In the genomic region with DNA sequence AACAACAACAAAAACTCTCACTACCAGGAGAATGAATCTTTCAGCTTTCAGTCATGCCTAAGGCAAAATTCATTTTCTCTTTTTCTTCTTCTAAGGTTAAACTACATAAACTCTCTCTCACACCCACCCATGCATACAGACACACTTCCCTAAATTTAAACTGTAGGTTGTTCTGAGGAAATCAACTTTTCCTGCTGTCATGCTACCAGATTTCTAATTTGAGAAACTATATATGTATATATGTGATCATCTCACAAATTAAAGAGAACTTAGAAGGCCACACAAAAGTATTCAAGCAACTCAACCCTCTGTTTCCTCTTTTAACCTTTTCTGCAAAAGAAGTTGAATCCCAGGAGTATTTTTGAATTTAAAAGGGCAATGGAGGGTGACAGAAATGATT, we compare ENCODE assay signal across 18 cellular contexts.
DNase-seq lines count a peak whose midpoint lies in the region; ATAC-seq and TF ChIP-seq lines count a peak whose summit lies in the region.
"Had no signal": no experiment of that assay in that cellular context is flagged by ENCODE, and none has a peak within 500 bp of the region (broad histone marks: within the 10 kb centered on the region; RNA-seq: fewer than 3 reads in every experiment).

No MANE protein-coding gene starts in this region.

- no peaks in the 10 kb centered on the region for H3K36me3 ChIP-seq in upper lobe of right lung
- H3K36me3 ChIP-seq in effector memory CD4-positive, alpha-beta T cell (ENCODE audit: control insufficient read depth, insufficient read depth, low read length): no peaks in the 10 kb centered on the region

- CTCF ChIA-PET in activated B cell treated with CpG ODN at 0.5 μM for 24 hours (lab: Charles Lee): no interaction called here

- H3K27ac Mint-ChIP-seq in stimulated activated naive CD8-positive, alpha-beta T cell treated with anti-CD3 and anti-CD28 coated beads, Interleukin-15, Interleukin-2, amounts not matched to agents 100 ng/mL and 50 ng/mL, for 24 hours: peak overlapping the region; percentile 52
- H3K27ac Mint-ChIP-seq in activated B cell treated with CpG ODN at 0.5 μM for 24 hours: peak overlapping the region; percentile 79

- peak overlapping the region; percentile 15 for H3K4me3 Mint-ChIP-seq in stimulated activated naive CD8-positive, alpha-beta T cell treated with anti-CD3 and anti-CD28 coated beads, Interleukin-15, Interleukin-2, amounts not matched to agents 100 ng/mL and 50 ng/mL, for 24 hours
- peak overlapping the region; percentile 60 for H3K4me3 Mint-ChIP-seq in activated B cell treated with CpG ODN at 0.5 μM for 24 hours

- no peaks in the 10 kb centered on the region for H3K27me3 Mint-ChIP-seq in stimulated activated naive CD8-positive, alpha-beta T cell treated with anti-CD3 and anti-CD28 coated beads, Interleukin-15, Interleukin-2, amounts not matched to agents 100 ng/mL and 50 ng/mL, for 24 hours
- H3K27me3 Mint-ChIP-seq in activated B cell treated with CpG ODN at 0.5 μM for 24 hours: no peaks in the 10 kb centered on the region

- TF ChIP-seq CTCF in activated B cell treated with CpG ODN at 0.5 μM for 24 hours (IDR thresholded peaks at IDR 0.05) (no peak), upper lobe of right lung (IDR thresholded peaks at IDR 0.05) (no peak)

- no peaks in the 10 kb centered on the region for H3K4me1 ChIP-seq in upper lobe of right lung
- no peaks in the 10 kb centered on the region for H3K4me1 ChIP-seq in effector memory CD4-positive, alpha-beta T cell (ENCODE audit: control insufficient read depth, insufficient read depth, low read length, poor library complexity, severe bottlenecking)

- no peaks in the 10 kb centered on the region for H3K27me3 ChIP-seq in upper lobe of right lung
- no peaks in the 10 kb centered on the region for H3K27me3 ChIP-seq in effector memory CD4-positive, alpha-beta T cell (replicated peaks; ENCODE audit: control insufficient read depth, insufficient read depth, low read length, poor library complexity, severe bottlenecking)

- no peak for ATAC-seq in stimulated activated naive CD8-positive, alpha-beta T cell treated with anti-CD3 and anti-CD28 coated beads, Interleukin-15, Interleukin-2, amounts not matched to agents 100 U/mL and 50 U/mL, for 24 hours
- peak; percentile 80 for ATAC-seq in activated B cell treated with CpG ODN at 0.5 μM for 24 hours (ENCODE audit: low read depth)
- peak; percentile 21 for ATAC-seq in upper lobe of right lung
- no peak for ATAC-seq in HG03342 (IDR thresholded peaks at IDR 0.05; ENCODE audit: unreplicated experiment)

- no peaks in the 10 kb centered on the region for H3K9me3 ChIP-seq in upper lobe of right lung
- H3K9me3 ChIP-seq in effector memory CD4-positive, alpha-beta T cell (ENCODE audit: control insufficient read depth, low read length): no peaks in the 10 kb centered on the region

- intact Hi-C loops in activated B cell treated with CpG ODN at 0.5 μM for 24 hours (cut with micrococcal nuclease) (loop anchor here (1.0 to 5.0 kb wide), 7 partner anchors 11 to 723 kb away; no protein-coding TSS in a partner anchor), upper lobe of right lung (cut with DNase I) (no loop called here)

- peaks cover 6% of the 10 kb centered on the region for H3K4me1 Mint-ChIP-seq in stimulated activated naive CD8-positive, alpha-beta T cell treated with anti-CD3 and anti-CD28 coated beads, Interleukin-15, Interleukin-2, amounts not matched to agents 100 ng/mL and 50 ng/mL, for 24 hours (ENCODE audit: low read depth)
- peaks cover 81% of the 10 kb centered on the region for H3K4me1 Mint-ChIP-seq in activated B cell treated with CpG ODN at 0.5 μM for 24 hours

- H3K9me3 Mint-ChIP-seq in stimulated activated naive CD8-positive, alpha-beta T cell treated with anti-CD3 and anti-CD28 coated beads, Interleukin-15, Interleukin-2, amounts not matched to agents 100 ng/mL and 50 ng/mL, for 24 hours: no peaks in the 10 kb centered on the region
- H3K9me3 Mint-ChIP-seq in activated B cell treated with CpG ODN at 0.5 μM for 24 hours: peaks cover 2% of the 10 kb centered on the region

- H3K27ac ChIP-seq in upper lobe of right lung: no peak overlapping the region
- H3K27ac ChIP-seq in effector memory CD4-positive, alpha-beta T cell (ENCODE audit: insufficient read depth, low read length, poor library complexity, severe bottlenecking): no peak overlapping the region
- H3K27ac ChIP-seq: C4-2B had no signal

- no peaks in the 10 kb centered on the region for H3K36me3 Mint-ChIP-seq in stimulated activated naive CD8-positive, alpha-beta T cell treated with anti-CD3 and anti-CD28 coated beads, Interleukin-15, Interleukin-2, amounts not matched to agents 100 ng/mL and 50 ng/mL, for 24 hours (ENCODE audit: low read depth)
- peaks cover 10% of the 10 kb centered on the region for H3K36me3 Mint-ChIP-seq in activated B cell treated with CpG ODN at 0.5 μM for 24 hours (ENCODE audit: low read depth)

- POLR2A ChIA-PET in activated B cell treated with CpG ODN at 0.5 μM for 24 hours (lab: Charles Lee): interaction anchor here (0.5 to 1.2 kb wide), 5 partner anchors 10 to 232 kb away, joined by 3 to 4 read pairs (median 3); no protein-coding TSS in a partner anchor

- no peak overlapping the region for H3K4me3 ChIP-seq in upper lobe of right lung
- H3K4me3 ChIP-seq in effector memory CD4-positive, alpha-beta T cell (ENCODE audit: insufficient read depth, low read depth, low read length, poor library complexity, severe bottlenecking): no peak overlapping the region

- DNase-seq in stimulated activated naive CD8-positive, alpha-beta T cell treated with anti-CD3 and anti-CD28 coated beads, Interleukin-15, Interleukin-2, amounts not matched to agents 100 U/mL and 50 U/mL, for 24 hours: no peak
- DNase-seq in NAMALWA (ENCODE audit: low spot score) (peak; percentile 4), activated B cell treated with CpG ODN at 0.5 μM for 24 hours (no peak), upper lobe of right lung (no peak), NCI-H82 (lab: John Stamatoyannopoulos, UW) (no peak)
- no peak for DNase-seq in effector memory CD4-positive, alpha-beta T cell
- DNase-seq: 8988T, COR-L47, DMS153, KBM-7, MM.1S, NCI-H1436, NCI-H2081, NCI-H345, SHP77 had no signal

Comparison
In these comparisons a context has a peak if more than half of its experiments do, and no peak if none do; other contexts are left out.
1. ATAC-seq: peak in activated B cell treated with CpG ODN at 0.5 μM for 24 hours (single experiment) and upper lobe of right lung (single experiment); none in stimulated activated naive CD8-positive, alpha-beta T cell treated with anti-CD3 and anti-CD28 coated beads, Interleukin-15, Interleukin-2, amounts not matched to agents 100 U/mL and 50 U/mL, for 24 hours (single experiment) and HG03342 (single experiment).